ENCODE assay signal across 12 cellular contexts in genomic region chrX:124555036-124555595, GRCh38.
DNase-seq lines count a peak whose midpoint lies in the region; ATAC-seq, FAIRE-seq and TF ChIP-seq lines count a peak whose summit lies in the region.
"Had no signal": no experiment of that assay in that cellular context is flagged by ENCODE, and none has a peak within 500 bp of the region (broad histone marks: within the 10 kb centered on the region; RNA-seq: fewer than 3 reads in every experiment).

No MANE protein-coding gene starts in this region.

- intact Hi-C loops in activated CD4-positive, alpha-beta T cell treated with anti-CD3 and anti-CD28 coated beads, Interleukin-2, amount 10 ng/mL, durations not matched to agents 24 days and 14 days (cut with micrococcal nuclease), result no loop called here

- no peaks in the 10 kb centered on the region for H3K27me3 Mint-ChIP-seq in stimulated activated naive B cell treated with anti-CD40 and anti-IgM and Interleukin-4, amounts not matched to agents 10 μg/mL and 1 μg/mL and 100 μg/mL, for 72 hours
- H3K27me3 Mint-ChIP-seq in activated CD4-positive, alpha-beta T cell treated with anti-CD3 and anti-CD28 coated beads, Interleukin-2, amount 10 ng/mL, durations not matched to agents 24 days and 14 days, result no peaks in the 10 kb centered on the region

- H3K4me1 Mint-ChIP-seq in stimulated activated naive B cell treated with anti-CD40 and anti-IgM and Interleukin-4, amounts not matched to agents 10 μg/mL and 1 μg/mL and 100 μg/mL, for 72 hours, result no peaks in the 10 kb centered on the region
- H3K4me1 Mint-ChIP-seq in activated CD4-positive, alpha-beta T cell treated with anti-CD3 and anti-CD28 coated beads, Interleukin-2, amount 10 ng/mL, durations not matched to agents 24 days and 14 days, result no peaks in the 10 kb centered on the region

- TF ChIP-seq CTCF in epithelial cell of esophagus (IDR thresholded peaks at IDR 0.05; ENCODE audit: insufficient read depth, low read depth, low read length, missing control alignments), result no peak

- ATAC-seq in stimulated activated naive B cell treated with anti-CD40 and anti-IgM and Interleukin-4, amounts not matched to agents 10 μg/mL and 1 μg/mL and 100 μg/mL, for 72 hours (replicated peaks), result no peak

- H3K4me3 Mint-ChIP-seq in stimulated activated naive B cell treated with anti-CD40 and anti-IgM and Interleukin-4, amounts not matched to agents 10 μg/mL and 1 μg/mL and 100 μg/mL, for 72 hours, result no peak overlapping the region
- no peak overlapping the region for H3K4me3 Mint-ChIP-seq in activated CD4-positive, alpha-beta T cell treated with anti-CD3 and anti-CD28 coated beads, Interleukin-2, amount 10 ng/mL, durations not matched to agents 24 days and 14 days
- H3K4me3 Mint-ChIP-seq: activated T-helper 1 cell treated with anti-CD3 and anti-CD28 coated beads, Interleukin-12 subunit alpha, Interleukin-12 subunit beta, Interleukin-2, Interleukin-4 antibody, amounts not matched to agents 30 ng/mL and 10 ng/mL and 1 ng/mL, durations not matched to agents 14 hours and 24 hours and 36 hours had no signal

- DNase-seq in GM04504 (ENCODE audit: low read depth), result peak; percentile 50
- DNase-seq in RCC 7860 (ENCODE audit: low spot score), result peak; percentile 50
- peak; percentile 91 for DNase-seq in epithelial cell of esophagus (ENCODE audit: low read depth)
- peak; percentile 27 for DNase-seq in renal cortical epithelial cell (ENCODE audit: low read depth)
- DNase-seq in stimulated activated naive B cell treated with anti-CD40 and anti-IgM and Interleukin-4, amounts not matched to agents 10 μg/mL and 1 μg/mL and 100 μg/mL, for 72 hours, result no peak
- DNase-seq in KBM-7, result no peak
- no peak for DNase-seq in activated CD4-positive, alpha-beta T cell treated with anti-CD3 and anti-CD28 coated beads, Interleukin-2, amount 10 ng/mL, durations not matched to agents 24 days and 14 days
- no peak for DNase-seq in UCSD-AML1 (lab: John Stamatoyannopoulos, UW; ENCODE audit: unreplicated experiment)
- DNase-seq: ovary had no signal

- in situ Hi-C loops in KBM-7 (cut with MboI; ENCODE audit: low pct_unique_long_range_greater_than_20kb, low sequenced_read_pairs), result no loop called here

- peak; percentile 83 for FAIRE-seq in RCC 7860 (lab: Jason Lieb, UNC)

- H3K9me3 Mint-ChIP-seq in stimulated activated naive B cell treated with anti-CD40 and anti-IgM and Interleukin-4, amounts not matched to agents 10 μg/mL and 1 μg/mL and 100 μg/mL, for 72 hours, result no peaks in the 10 kb centered on the region
- H3K9me3 Mint-ChIP-seq in activated CD4-positive, alpha-beta T cell treated with anti-CD3 and anti-CD28 coated beads, Interleukin-2, amount 10 ng/mL, durations not matched to agents 24 days and 14 days, result no peaks in the 10 kb centered on the region
- H3K9me3 Mint-ChIP-seq: activated T-helper 1 cell treated with anti-CD3 and anti-CD28 coated beads, Interleukin-12 subunit alpha, Interleukin-12 subunit beta, Interleukin-2, Interleukin-4 antibody, amounts not matched to agents 30 ng/mL and 10 ng/mL and 1 ng/mL, durations not matched to agents 14 hours and 24 hours and 36 hours had no signal

- no peak overlapping the region for H3K27ac Mint-ChIP-seq in stimulated activated naive B cell treated with anti-CD40 and anti-IgM and Interleukin-4, amounts not matched to agents 10 μg/mL and 1 μg/mL and 100 μg/mL, for 72 hours
- H3K27ac Mint-ChIP-seq in activated CD4-positive, alpha-beta T cell treated with anti-CD3 and anti-CD28 coated beads, Interleukin-2, amount 10 ng/mL, durations not matched to agents 24 days and 14 days, result no peak overlapping the region
- H3K27ac Mint-ChIP-seq: activated T-helper 1 cell treated with anti-CD3 and anti-CD28 coated beads, Interleukin-12 subunit alpha, Interleukin-12 subunit beta, Interleukin-2, Interleukin-4 antibody, amounts not matched to agents 30 ng/mL and 10 ng/mL and 1 ng/mL, durations not matched to agents 14 hours and 24 hours and 36 hours had no signal

- H3K4me3 ChIP-seq in epithelial cell of esophagus (ENCODE audit: low read length), result no peak overlapping the region
- H3K4me3 ChIP-seq: cardiac muscle cell, ovary, tibial nerve had no signal

- H3K36me3 Mint-ChIP-seq in stimulated activated naive B cell treated with anti-CD40 and anti-IgM and Interleukin-4, amounts not matched to agents 10 μg/mL and 1 μg/mL and 100 μg/mL, for 72 hours, result no peaks in the 10 kb centered on the region
- no peaks in the 10 kb centered on the region for H3K36me3 Mint-ChIP-seq in activated CD4-positive, alpha-beta T cell treated with anti-CD3 and anti-CD28 coated beads, Interleukin-2, amount 10 ng/mL, durations not matched to agents 24 days and 14 days (ENCODE audit: low read depth)

Comparison
In these comparisons a context has a peak if more than half of its experiments do, and no peak if none do; other contexts are left out.
1. DNase-seq: peak in GM04504 (single experiment), RCC 7860 (single experiment), epithelial cell of esophagus (single experiment) and renal cortical epithelial cell (single experiment); none in stimulated activated naive B cell treated with anti-CD40 and anti-IgM and Interleukin-4, amounts not matched to agents 10 μg/mL and 1 μg/mL and 100 μg/mL, for 72 hours (single experiment), KBM-7 (single experiment), activated CD4-positive, alpha-beta T cell treated with anti-CD3 and anti-CD28 coated beads, Interleukin-2, amount 10 ng/mL, durations not matched to agents 24 days and 14 days (single experiment) and UCSD-AML1 (single experiment).